ENCODE assay signal across 18 cellular contexts in the genomic region with DNA sequence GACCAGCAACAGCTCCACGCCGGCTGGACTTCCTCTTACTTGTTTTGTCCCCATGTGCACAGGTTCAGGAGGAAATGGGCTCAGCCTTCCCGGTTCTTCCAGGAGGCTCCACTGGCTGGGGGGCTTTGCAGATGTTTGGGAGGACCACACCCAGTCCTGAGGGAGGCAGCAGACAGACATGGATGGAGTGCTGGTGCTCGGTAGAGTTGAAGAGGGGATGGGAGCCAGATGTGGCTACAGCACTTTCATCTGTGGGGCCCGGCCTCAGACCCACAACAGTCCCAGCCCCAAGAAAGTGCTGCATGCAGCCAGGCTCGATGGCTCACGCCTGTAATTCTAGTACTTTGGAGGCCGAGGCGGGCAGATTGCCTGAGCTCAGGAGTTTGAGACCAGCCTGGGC. TPM values are rescaled to one million over a fixed set of nuclear protein-coding genes. Genes with fewer than 3 reads are reported as not detected.
DNase-seq lines count a peak whose midpoint lies in the region; ATAC-seq, FAIRE-seq and TF ChIP-seq lines count a peak whose summit lies in the region.
"Had no signal": no experiment of that assay in that cellular context is flagged by ENCODE, and none has a peak within 500 bp of the region (broad histone marks: within the 10 kb centered on the region; RNA-seq: fewer than 3 reads in every experiment).

No MANE protein-coding gene starts in this region.

- no peak for ATAC-seq in activated naive CD8-positive, alpha-beta T cell treated with anti-CD3 and anti-CD28 coated beads, Interleukin-2, amount 10 ng/mL, durations not matched to agents 7 days and 5 days (ENCODE audit: low read depth)
- no peak for ATAC-seq in activated naive CD8-positive, alpha-beta T cell treated with anti-CD3 and anti-CD28 coated beads, Interleukin-2, amount 50 U/mL, for 24 hours
- ATAC-seq in K562: no peak

- intact Hi-C loops in K562 (cut with micrococcal nuclease) (no loop called here), PC-9 (cut with micrococcal nuclease; ENCODE audit: unreplicated experiment) (no loop called here)

- no peaks in the 10 kb centered on the region for H3K9me2 ChIP-seq in PC-9 (ENCODE audit: insufficient read depth)
- no peaks in the 10 kb centered on the region for H3K9me2 ChIP-seq in MM.1S (replicated peaks; ENCODE audit: insufficient read depth, low read length)

- no peaks in the 10 kb centered on the region for H3K27me3 ChIP-seq in K562 (ENCODE audit: control insufficient read depth in 2 of 2, insufficient read depth in 2 of 2, low read length in 2 of 2)
- no peaks in the 10 kb centered on the region for H3K27me3 ChIP-seq in PC-9 (ENCODE audit: insufficient read depth, low read depth)
- H3K27me3 ChIP-seq in MM.1S (replicated peaks; ENCODE audit: insufficient read depth, low read length): no peaks in the 10 kb centered on the region

- in situ Hi-C loops in K562 (cut with MboI): no loop called here

- H3K4me1 Mint-ChIP-seq in activated CD4-positive, alpha-beta T cell treated with anti-CD3 and anti-CD28 coated beads, Interleukin-2, amount 10 ng/mL, durations not matched to agents 7 days and 5 days: peaks cover 24% of the 10 kb centered on the region
- peaks cover 23% of the 10 kb centered on the region for H3K4me1 Mint-ChIP-seq in activated naive CD8-positive, alpha-beta T cell treated with anti-CD3 and anti-CD28 coated beads, Interleukin-2, amount 10 ng/mL, durations not matched to agents 7 days and 5 days
- H3K4me1 Mint-ChIP-seq in activated naive CD8-positive, alpha-beta T cell treated with anti-CD3 and anti-CD28 coated beads, Interleukin-2, amount 50 U/mL, for 24 hours: peaks cover 3% of the 10 kb centered on the region
- H3K4me1 Mint-ChIP-seq: H9 had no signal

- no TSS peak for BruUV-seq in K562 (replicated peaks; lab: Mats Ljungman, UMichigan)
- no TSS peak for BruUV-seq in PC-9 (replicated peaks; lab: Mats Ljungman, UMichigan)

- H3K4me1 ChIP-seq in K562 (replicated peaks in 1 of 2; ENCODE audit: control insufficient read depth in 2 of 2, insufficient read depth in 2 of 2, low read length in 2 of 2): peaks cover 0 to 8% of the 10 kb centered on the region in 2 experiments; a peak in 2 of 5 replicates
- no peaks in the 10 kb centered on the region for H3K4me1 ChIP-seq in PC-9 (replicated peaks; ENCODE audit: insufficient read depth)
- H3K4me1 ChIP-seq in MM.1S (ENCODE audit: low read length): no peaks in the 10 kb centered on the region
- H3K4me1 ChIP-seq: Caco-2 had no signal

- no peak for FAIRE-seq in K562 (lab: Jason Lieb, UNC)
- FAIRE-seq: GM19239, HepG2, HTR-8/SVneo had no signal

- peak overlapping the region; percentile 19 for H3K27ac Mint-ChIP-seq in activated CD4-positive, alpha-beta T cell treated with anti-CD3 and anti-CD28 coated beads, Interleukin-2, amount 10 ng/mL, durations not matched to agents 7 days and 5 days
- H3K27ac Mint-ChIP-seq in activated naive CD8-positive, alpha-beta T cell treated with anti-CD3 and anti-CD28 coated beads, Interleukin-2, amount 10 ng/mL, durations not matched to agents 7 days and 5 days: peak overlapping the region; percentile 38
- no peak overlapping the region for H3K27ac Mint-ChIP-seq in activated naive CD8-positive, alpha-beta T cell treated with anti-CD3 and anti-CD28 coated beads, Interleukin-2, amount 50 U/mL, for 24 hours
- H3K27ac Mint-ChIP-seq: CD14-positive monocyte, H9 had no signal

- CTCF ChIA-PET in activated CD4-positive, alpha-beta T cell treated with anti-CD3 and anti-CD28 coated beads, Interleukin-2, amount 10 ng/mL, durations not matched to agents 7 days and 5 days (lab: Charles Lee): interaction anchor here (1.2 to 1.3 kb wide), 2 partner anchors 10 to 53 kb away, joined by 3 to 6 read pairs; no protein-coding TSS in a partner anchor
- CTCF ChIA-PET in K562 (lab: Yijun Ruan, JAX; ENCODE audit: low intra/inter-chr PET ratio): interaction anchor here (0.6 kb wide), 1 partner anchor 301 kb away, joined by 4 read pairs; no protein-coding TSS in a partner anchor
- CTCF ChIA-PET in PC-9 (lab: Charles Lee): no interaction called here

- no peak for TF ChIP-seq RAD21 in K562 (CRISPR knock-in tag; conservative IDR thresholded peaks at IDR 0.05 in 1 of 2, IDR thresholded peaks at IDR 0.05 in 1 of 2)

- H3K9me3 ChIP-seq in K562 (replicated peaks; ENCODE audit: control insufficient read depth, insufficient read depth, low read depth, low read length) (no peaks in the 10 kb centered on the region), PC-9 (ENCODE audit: insufficient read depth, low read depth) (no peaks in the 10 kb centered on the region), MM.1S (replicated peaks; ENCODE audit: insufficient read depth, low read length) (no peaks in the 10 kb centered on the region)
- H3K9me3 ChIP-seq: Caco-2 had no signal

- TF ChIP-seq POLR2A in K562 (conservative IDR thresholded peaks at IDR 0.05): no peak

- no peaks in the 10 kb centered on the region for H3K9me1 ChIP-seq in K562 (ENCODE audit: control insufficient read depth, insufficient read depth, low read length)

- H3K4me3 Mint-ChIP-seq in activated CD4-positive, alpha-beta T cell treated with anti-CD3 and anti-CD28 coated beads, Interleukin-2, amount 10 ng/mL, durations not matched to agents 7 days and 5 days: no peak overlapping the region
- no peak overlapping the region for H3K4me3 Mint-ChIP-seq in activated naive CD8-positive, alpha-beta T cell treated with anti-CD3 and anti-CD28 coated beads, Interleukin-2, amount 10 ng/mL, durations not matched to agents 7 days and 5 days
- H3K4me3 Mint-ChIP-seq in activated naive CD8-positive, alpha-beta T cell treated with anti-CD3 and anti-CD28 coated beads, Interleukin-2, amount 50 U/mL, for 24 hours: no peak overlapping the region
- H3K4me3 Mint-ChIP-seq: CD14-positive monocyte; CD8-positive, alpha-beta memory T cell; H9 had no signal

- no peak for TF ChIP-seq EP300 in K562 (IDR thresholded peaks at IDR 0.05; ENCODE audit: low read length)

- POLR2A ChIA-PET in activated CD4-positive, alpha-beta T cell treated with anti-CD3 and anti-CD28 coated beads, Interleukin-2, amount 10 ng/mL, durations not matched to agents 7 days and 5 days (lab: Charles Lee): no interaction called here
- POLR2A ChIA-PET in activated naive CD8-positive, alpha-beta T cell treated with anti-CD3 and anti-CD28 coated beads, Interleukin-2, amount 10 ng/mL, durations not matched to agents 7 days and 5 days (lab: Charles Lee): no interaction called here
- POLR2A ChIA-PET in K562 (lab: Yijun Ruan, JAX): interaction anchor here (0.8 to 2.1 kb wide), 3 partner anchors 8 to 123 kb away, joined by 3 to 7 read pairs (median 3); no protein-coding TSS in a partner anchor
- POLR2A ChIA-PET in PC-9 (lab: Charles Lee; ENCODE audit: unreplicated experiment): no interaction called here

- H3K9ac ChIP-seq in K562 (ENCODE audit: insufficient read depth in 1 of 2, low read depth in 2 of 2, low read length in 2 of 2) (peak overlapping the region in 1 of 2 experiments; percentile 69; a peak in 2 of 4 replicates), MM.1S (ENCODE audit: low read length) (no peak overlapping the region)

- H3K79me2 ChIP-seq in K562 (ENCODE audit: control insufficient read depth, insufficient read depth, low read length) (peaks cover 6% of the 10 kb centered on the region; the same call in 1 of the 3 replicates), PC-9 (ENCODE audit: low read depth) (no peaks in the 10 kb centered on the region), MM.1S (ENCODE audit: low read length) (peaks cover 10% of the 10 kb centered on the region)

- no peak overlapping the region for H3K4me3 ChIP-seq in K562
- no peak overlapping the region for H3K4me3 ChIP-seq in PC-9
- no peak overlapping the region for H3K4me3 ChIP-seq in MM.1S (ENCODE audit: low read length)

- 93% methylated on average over 9 of the region's 9 CpGs for WGBS in K562 (ENCODE audit: insufficient coverage, low coverage, missing lambda C conversion rate)

- no peak for DNase-seq in activated CD4-positive, alpha-beta T cell treated with anti-CD3 and anti-CD28 coated beads, Interleukin-2, amount 10 ng/mL, durations not matched to agents 7 days and 5 days
- DNase-seq in activated CD4-positive, alpha-beta T cell treated with anti-CD3 and anti-CD28 coated beads, Interleukin-2, amount 50 U/mL, for 4 hours: no peak
- no peak for DNase-seq in activated naive CD8-positive, alpha-beta T cell treated with anti-CD3 and anti-CD28 coated beads, Interleukin-2, amount 10 ng/mL, durations not matched to agents 7 days and 5 days
- no peak for DNase-seq in activated naive CD8-positive, alpha-beta T cell treated with anti-CD3 and anti-CD28 coated beads, Interleukin-2, amount 50 U/mL, for 24 hours
- no peak for DNase-seq in K562 (ENCODE audit: extremely low read depth in 1 of 4, low spot score in 3 of 4)
- no peak for DNase-seq in PC-9
- no peak for DNase-seq in NK-92 treated with Interleukin-12 subunit alpha and Interleukin-12 subunit beta, amount 100 ng/mL, for 24 hours (lab: John Stamatoyannopoulos, UW)
- no peak for DNase-seq in MM.1S
- DNase-seq: Caco-2; CD8-positive, alpha-beta memory T cell; GF-D8; GOT3 had no signal

- H3K4me2 ChIP-seq in K562 (ENCODE audit: insufficient read depth, low read length) (no peak overlapping the region), PC-9 (no peak overlapping the region), MM.1S (ENCODE audit: low read depth, low read length) (no peak overlapping the region)

- H3K27ac ChIP-seq in K562 (ENCODE audit: extremely low read depth, low read depth, low read length) (no peak overlapping the region), PC-9 (no peak overlapping the region), MM.1S (ENCODE audit: low read length) (no peak overlapping the region)
- H3K27ac ChIP-seq: 22Rv1 had no signal

- H3K9me3 Mint-ChIP-seq in activated CD4-positive, alpha-beta T cell treated with anti-CD3 and anti-CD28 coated beads, Interleukin-2, amount 10 ng/mL, durations not matched to agents 7 days and 5 days: no peaks in the 10 kb centered on the region
- H3K9me3 Mint-ChIP-seq in activated naive CD8-positive, alpha-beta T cell treated with anti-CD3 and anti-CD28 coated beads, Interleukin-2, amount 10 ng/mL, durations not matched to agents 7 days and 5 days: no peaks in the 10 kb centered on the region
- H3K9me3 Mint-ChIP-seq in activated naive CD8-positive, alpha-beta T cell treated with anti-CD3 and anti-CD28 coated beads, Interleukin-2, amount 50 U/mL, for 24 hours: no peaks in the 10 kb centered on the region
- H3K9me3 Mint-ChIP-seq: CD14-positive monocyte; CD8-positive, alpha-beta memory T cell; H9 had no signal

- peaks cover 51% of the 10 kb centered on the region for H3K36me3 Mint-ChIP-seq in activated CD4-positive, alpha-beta T cell treated with anti-CD3 and anti-CD28 coated beads, Interleukin-2, amount 10 ng/mL, durations not matched to agents 7 days and 5 days (ENCODE audit: low read depth)
- peaks cover 19% of the 10 kb centered on the region for H3K36me3 Mint-ChIP-seq in activated naive CD8-positive, alpha-beta T cell treated with anti-CD3 and anti-CD28 coated beads, Interleukin-2, amount 10 ng/mL, durations not matched to agents 7 days and 5 days
- peaks cover 10% of the 10 kb centered on the region for H3K36me3 Mint-ChIP-seq in activated naive CD8-positive, alpha-beta T cell treated with anti-CD3 and anti-CD28 coated beads, Interleukin-2, amount 50 U/mL, for 24 hours (ENCODE audit: low read depth)

- H3K27me3 Mint-ChIP-seq in activated CD4-positive, alpha-beta T cell treated with anti-CD3 and anti-CD28 coated beads, Interleukin-2, amount 10 ng/mL, durations not matched to agents 7 days and 5 days: no peaks in the 10 kb centered on the region
- no peaks in the 10 kb centered on the region for H3K27me3 Mint-ChIP-seq in activated naive CD8-positive, alpha-beta T cell treated with anti-CD3 and anti-CD28 coated beads, Interleukin-2, amount 10 ng/mL, durations not matched to agents 7 days and 5 days
- H3K27me3 Mint-ChIP-seq in activated naive CD8-positive, alpha-beta T cell treated with anti-CD3 and anti-CD28 coated beads, Interleukin-2, amount 50 U/mL, for 24 hours: no peaks in the 10 kb centered on the region
- H3K27me3 Mint-ChIP-seq: CD8-positive, alpha-beta memory T cell had no signal

- H3K36me3 ChIP-seq in K562 (ENCODE audit: control insufficient read depth, insufficient read depth, low read length) (peaks cover 92% of the 10 kb centered on the region), PC-9 (ENCODE audit: low read depth) (no peaks in the 10 kb centered on the region), MM.1S (replicated peaks; ENCODE audit: insufficient read depth, low read length) (no peaks in the 10 kb centered on the region; the same call in 1 of the 2 replicates)

- H3F3A ChIP-seq in PC-9 (ENCODE audit: insufficient read depth, low read depth) (no peaks in the 10 kb centered on the region), MM.1S (ENCODE audit: insufficient read depth, low read length) (peaks cover 2% of the 10 kb centered on the region; the same call in 1 of the 2 replicates)

- H4K20me1 ChIP-seq in K562 (replicated peaks; ENCODE audit: control insufficient read depth, insufficient read depth, low read length): no peaks in the 10 kb centered on the region; the same call in 1 of the 2 replicates
- H4K20me1 ChIP-seq in PC-9 (ENCODE audit: insufficient read depth): no peaks in the 10 kb centered on the region
- no peaks in the 10 kb centered on the region for H4K20me1 ChIP-seq in MM.1S (ENCODE audit: insufficient read depth, low read length)

- H2AFZ ChIP-seq in K562 (ENCODE audit: low read depth, low read length): no peak overlapping the region
- no peak overlapping the region for H2AFZ ChIP-seq in PC-9
- no peak overlapping the region for H2AFZ ChIP-seq in MM.1S (ENCODE audit: low read length)

- TF ChIP-seq CTCF in K562 (IDR thresholded peaks at IDR 0.05 in 2 of 3, conservative IDR thresholded peaks at IDR 0.05 in 1 of 3; ENCODE audit: insufficient read depth in 2 of 3, low read depth in 1 of 3, low read length in 3 of 3) (no peak), PC-9 (conservative IDR thresholded peaks at IDR 0.05) (no peak), MM.1S (IDR thresholded peaks at IDR 0.05; ENCODE audit: low read length) (no peak)

RNA-seq across cellular contexts. Expression of a gene that starts 21.8 kb away (rescaled TPM):
- total RNA-seq in activated CD4-positive, alpha-beta T cell treated with anti-CD3 and anti-CD28 coated beads, Interleukin-2, amount 10 ng/mL, durations not matched to agents 7 days and 5 days: 100 to 1,000 TPM; 105 to 117 TPM
- total RNA-seq in activated naive CD8-positive, alpha-beta T cell treated with anti-CD3 and anti-CD28 coated beads, Interleukin-2, amount 10 ng/mL, durations not matched to agents 7 days and 5 days: 100 to 1,000 TPM; 106 to 121 TPM
- 547 and 619 TPM in 2 replicates for total RNA-seq in K562 (2011; cell fraction: chromatin; rRNA removed; ENCODE audit: low replicate concordance)
- 271 and 284 TPM in 2 replicates for total RNA-seq in K562 (2011; cell fraction: nucleolus; rRNA removed)
- total RNA-seq in K562 (2011; cell fraction: nucleoplasm; rRNA removed): 322 TPM in 2 replicates
- 132 and 145 TPM in 2 replicates for total RNA-seq in K562 (2014; rRNA removed)
- total RNA-seq in K562 (2014; rRNA removed; fragmentation: Illumina TruSeq; extraction: Trizol): 101 and 104 TPM in 2 replicates
- 84.1 and 89.0 TPM in 2 replicates for total RNA-seq in K562 (2015; rRNA removed; fragmentation: Illumina TruSeq; extraction: Trizol)
- total RNA-seq in K562 (2021): 272 and 273 TPM in 2 replicates
- polyA plus RNA-seq in K562 (2011; rRNA removed): 396 and 423 TPM in 2 replicates
- polyA plus RNA-seq in K562 (2011; cell fraction: cytosol; rRNA removed): 406 and 485 TPM in 2 replicates
- 513 and 551 TPM in 2 replicates for polyA plus RNA-seq in K562 (2011; cell fraction: nucleus; rRNA removed)
- polyA plus RNA-seq in K562 (2012): 317 and 446 TPM in 2 replicates
- 218 and 257 TPM in 2 replicates for polyA plus RNA-seq in K562 (2014; fragmentation: Illumina TruSeq; extraction: Trizol)
- polyA plus RNA-seq in K562 (2014; fragmentation: Nextera tagmentation; extraction: Ambion mirVana): 100 to 1,000 TPM in 1 of 2 experiments, 10 to 100 TPM in 1; 60.4 to 114 TPM
- 250 and 261 TPM in 2 replicates for polyA plus RNA-seq in K562 (2014; rRNA removed)
- 234 and 254 TPM in 2 replicates for polyA minus RNA-seq in K562 (2011; rRNA and poly(A)+ RNA removed)
- 143 and 160 TPM in 2 replicates for polyA minus RNA-seq in K562 (2011; cell fraction: cytosol; rRNA and poly(A)+ RNA removed)
- 73.8 and 104 TPM in 2 replicates for polyA minus RNA-seq in K562 (2011; cell fraction: nucleus; rRNA and poly(A)+ RNA removed)
- 57.2 and 58.0 TPM in 2 replicates for total RNA-seq in PC-9 (2021)

RNA-seq across cellular contexts. Expression of a gene that starts 29.8 kb away (rescaled TPM):
- 100 to 1,000 TPM; 300 to 324 TPM for total RNA-seq in activated CD4-positive, alpha-beta T cell treated with anti-CD3 and anti-CD28 coated beads, Interleukin-2, amount 10 ng/mL, durations not matched to agents 7 days and 5 days
- 100 to 1,000 TPM; 301 to 323 TPM for total RNA-seq in activated naive CD8-positive, alpha-beta T cell treated with anti-CD3 and anti-CD28 coated beads, Interleukin-2, amount 10 ng/mL, durations not matched to agents 7 days and 5 days
- 155 and 369 TPM in 2 replicates for total RNA-seq in K562 (2011; cell fraction: chromatin; rRNA removed; ENCODE audit: low replicate concordance)
- 226 and 254 TPM in 2 replicates for total RNA-seq in K562 (2011; cell fraction: nucleolus; rRNA removed)
- total RNA-seq in K562 (2011; cell fraction: nucleoplasm; rRNA removed): 195 and 197 TPM in 2 replicates
- total RNA-seq in K562 (2014; rRNA removed) (51.8 and 54.5 TPM in 2 replicates), K562 (2014; rRNA removed; fragmentation: Illumina TruSeq; extraction: Trizol) (29.5 and 35.8 TPM in 2 replicates), K562 (2015; rRNA removed; fragmentation: Illumina TruSeq; extraction: Trizol) (47.8 and 50.1 TPM in 2 replicates), K562 (2021) (71.4 and 71.8 TPM in 2 replicates), PC-9 (2021) (77.9 and 78.4 TPM in 2 replicates)
- polyA plus RNA-seq in K562 (2011; rRNA removed) (49.9 TPM in 2 replicates), K562 (2014; fragmentation: Illumina TruSeq; extraction: Trizol) (68.5 and 74.8 TPM in 2 replicates), K562 (2014; fragmentation: Nextera tagmentation; extraction: Ambion mirVana) (1 to 10 TPM; 1.3 to 3.8 TPM), K562 (2014; rRNA removed) (64.3 and 64.8 TPM in 2 replicates)
- polyA plus RNA-seq in K562 (2011; cell fraction: cytosol; rRNA removed): 58.3 and 104 TPM in 2 replicates
- polyA plus RNA-seq in K562 (2011; cell fraction: nucleus; rRNA removed): 149 and 242 TPM in 2 replicates
- polyA plus RNA-seq in K562 (2012): 74.7 and 93.3 TPM in 2 replicates
- polyA minus RNA-seq in K562 (2011; rRNA and poly(A)+ RNA removed): 17.2 and 36.1 TPM in 2 replicates
- 32.9 and 43.7 TPM in 2 replicates for polyA minus RNA-seq in K562 (2011; cell fraction: cytosol; rRNA and poly(A)+ RNA removed)
- 56.5 and 68.9 TPM in 2 replicates for polyA minus RNA-seq in K562 (2011; cell fraction: nucleus; rRNA and poly(A)+ RNA removed)

RNA-seq across cellular contexts. Expression of a gene that starts 39.2 kb away (rescaled TPM):
- 10 to 100 TPM; 59.6 to 63.2 TPM for total RNA-seq in activated CD4-positive, alpha-beta T cell treated with anti-CD3 and anti-CD28 coated beads, Interleukin-2, amount 10 ng/mL, durations not matched to agents 7 days and 5 days
- 10 to 100 TPM; 59.6 to 60.8 TPM for total RNA-seq in activated naive CD8-positive, alpha-beta T cell treated with anti-CD3 and anti-CD28 coated beads, Interleukin-2, amount 10 ng/mL, durations not matched to agents 7 days and 5 days
- 166 and 251 TPM in 2 replicates for total RNA-seq in K562 (2011; cell fraction: chromatin; rRNA removed; ENCODE audit: low replicate concordance)
- total RNA-seq in K562 (2011; cell fraction: nucleolus; rRNA removed): 125 and 127 TPM in 2 replicates
- total RNA-seq in K562 (2011; cell fraction: nucleoplasm; rRNA removed): 127 and 131 TPM in 2 replicates
- total RNA-seq in K562 (2014; rRNA removed) (41.5 and 56.9 TPM in 2 replicates), K562 (2014; rRNA removed; fragmentation: Illumina TruSeq; extraction: Trizol) (41.2 and 44.1 TPM in 2 replicates), K562 (2015; rRNA removed; fragmentation: Illumina TruSeq; extraction: Trizol) (52.0 and 52.4 TPM in 2 replicates), K562 (2021) (86.0 and 93.2 TPM in 2 replicates), PC-9 (2021) (70.5 and 78.9 TPM in 2 replicates)
- polyA plus RNA-seq in K562 (2011; rRNA removed) (47.2 and 52.2 TPM in 2 replicates), K562 (2014; fragmentation: Illumina TruSeq; extraction: Trizol) (56.1 and 65.8 TPM in 2 replicates), K562 (2014; fragmentation: Nextera tagmentation; extraction: Ambion mirVana) (1 to 10 TPM; 3.0 to 4.2 TPM), K562 (2014; rRNA removed) (39.6 and 41.9 TPM in 2 replicates)
- 38.3 and 50.0 TPM in 2 replicates for polyA plus RNA-seq in K562 (2011; cell fraction: cytosol; rRNA removed)
- 35.3 and 49.9 TPM in 2 replicates for polyA plus RNA-seq in K562 (2011; cell fraction: nucleus; rRNA removed)
- 36.6 and 41.2 TPM in 2 replicates for polyA plus RNA-seq in K562 (2012)
- polyA minus RNA-seq in K562 (2011; rRNA and poly(A)+ RNA removed): 40.7 and 56.5 TPM in 2 replicates
- polyA minus RNA-seq in K562 (2011; cell fraction: cytosol; rRNA and poly(A)+ RNA removed): 73.7 and 76.9 TPM in 2 replicates
- polyA minus RNA-seq in K562 (2011; cell fraction: nucleus; rRNA and poly(A)+ RNA removed): 35.9 and 60.9 TPM in 2 replicates
